8 cellular contexts compared by ENCODE assay signal in genomic region chr21:45364464-45365185, GRCh38. TPM values are rescaled to one million over a fixed set of nuclear protein-coding genes. Genes with fewer than 3 reads are reported as not detected.
A peak's percentile ranks its signal among the peaks of the same experiment; 100 is the strongest.
DNase-seq lines count a peak whose midpoint lies in the region; ATAC-seq, FAIRE-seq and TF ChIP-seq lines count a peak whose summit lies in the region.

No MANE protein-coding gene starts in this region.

- FAIRE-seq in RCC 7860 (lab: Jason Lieb, UNC), result peak; percentile 24

- DNase-seq in AG20443 (ENCODE audit: low spot score) (peak; percentile 60), RCC 7860 (ENCODE audit: low spot score) (peak; percentile 81), fibroblast of gingiva (ENCODE audit: low read depth) (peak; percentile 64), osteocyte (ENCODE audit: extremely low spot score, unreplicated experiment) (no peak), DMS153 (lab: John Stamatoyannopoulos, UW) (no peak), 8988T (no peak), GM10266 (ENCODE audit: extremely low spot score) (no peak)

- H3K27ac Mint-ChIP-seq in osteocyte (ENCODE audit: unreplicated experiment), result peak overlapping the region; percentile 99

- H3K4me3 Mint-ChIP-seq in osteocyte (ENCODE audit: unreplicated experiment), result peak overlapping the region; percentile 58

- no peaks in the 10 kb centered on the region for H3K9me3 Mint-ChIP-seq in osteocyte (ENCODE audit: unreplicated experiment)

- H3K36me3 Mint-ChIP-seq in osteocyte (ENCODE audit: unreplicated experiment), result no peaks in the 10 kb centered on the region

- H3K4me1 Mint-ChIP-seq in osteocyte (ENCODE audit: unreplicated experiment), result peaks cover 77% of the 10 kb centered on the region

- no peak for ATAC-seq in GM21423 (IDR thresholded peaks at IDR 0.05; ENCODE audit: unreplicated experiment)

- TF ChIP-seq CTCF in osteocyte (IDR thresholded peaks at IDR 0.05), result no peak
- TF ChIP-seq CTCF in GM10266 (IDR thresholded peaks at IDR 0.05; ENCODE audit: control insufficient read depth, insufficient read depth, low read depth, missing control alignments), result no peak

- H3K27me3 Mint-ChIP-seq in osteocyte (ENCODE audit: unreplicated experiment), result no peaks in the 10 kb centered on the region

RNA-seq across cellular contexts. Expression of gene COL18A1, which starts 40.3 kb away (rescaled TPM):
- total RNA-seq in osteocyte, result 515 and 555 TPM in 2 replicates

Comparison
In these comparisons a context has a peak if more than half of its experiments do, and no peak if none do; other contexts are left out.
1. DNase-seq: peak in AG20443 (single experiment), RCC 7860 (single experiment) and fibroblast of gingiva (single experiment); none in osteocyte (single experiment), DMS153 (single experiment), 8988T (single experiment) and GM10266 (single experiment).